10 cellular contexts compared by ENCODE assay signal in genomic region chr19:10551698-10552301, GRCh38. TPM values are rescaled to one million over a fixed set of nuclear protein-coding genes. Genes with fewer than 3 reads are reported as not detected.
DNase-seq lines count a peak whose midpoint lies in the region; ATAC-seq and TF ChIP-seq lines count a peak whose summit lies in the region.
"Had no signal": no experiment of that assay in that cellular context is flagged by ENCODE, and none has a peak within 500 bp of the region (broad histone marks: within the 10 kb centered on the region; RNA-seq: fewer than 3 reads in every experiment).

No MANE protein-coding gene starts in this region.

- TF ChIP-seq POLR2A in Raji (IDR thresholded peaks at IDR 0.05; ENCODE audit: insufficient read depth, low read depth, low read length) = peak; percentile 26; the same call in 1 of the 2 replicates
- TF ChIP-seq POLR2A in sigmoid colon (IDR thresholded peaks at IDR 0.05) = no peak

- H3K4me3 ChIP-seq in GM23248 (no peak overlapping the region), endodermal cell (ENCODE audit: low read length) (no peak overlapping the region), sigmoid colon (no peak overlapping the region)

- in situ Hi-C loops in GM23248 (cut with MboI) = no loop called here

- H3K36me3 ChIP-seq in GM23248 (ENCODE audit: low read depth) (peaks cover 13% of the 10 kb centered on the region; the same call in 1 of the 2 replicates), endodermal cell (ENCODE audit: control insufficient read depth, insufficient read depth, low read length) (peaks cover 59% of the 10 kb centered on the region), sigmoid colon (peaks cover 23 to 100% (median 53%) of the 10 kb centered on the region in 4 donors)

- no peak for DNase-seq in AG09319 (ENCODE audit: extremely low read depth, low read depth)
- DNase-seq in GM23248 = peak; percentile 55
- peak; percentile 62 for DNase-seq in endodermal cell
- DNase-seq in stimulated activated naive CD8-positive, alpha-beta T cell treated with anti-CD3 and anti-CD28 coated beads, Interleukin-15, Interleukin-2, amounts not matched to agents 100 U/mL and 50 U/mL, for 24 hours = peak; percentile 61
- DNase-seq in sigmoid colon = no peak
- DNase-seq in COLO829 (ENCODE audit: low spot score) = no peak

- H3K4me1 Mint-ChIP-seq in endodermal cell = no peaks in the 10 kb centered on the region

- H3F3A ChIP-seq in GM23248 (ENCODE audit: insufficient read depth) = no peaks in the 10 kb centered on the region

- no peak overlapping the region for H3K4me3 Mint-ChIP-seq in endodermal cell

- H3K9me3 Mint-ChIP-seq in endodermal cell = no peaks in the 10 kb centered on the region
- H3K9me3 Mint-ChIP-seq: activated naive CD4-positive, alpha-beta T cell treated with anti-CD3 and anti-CD28 coated beads, Interleukin-2, amount 50 U/mL, for 72 hours had no signal

- no peaks in the 10 kb centered on the region for H3K79me2 ChIP-seq in GM23248 (ENCODE audit: insufficient read depth)

- TF ChIP-seq CTCF in AG09319 (IDR thresholded peaks at IDR 0.05; ENCODE audit: low read depth, low read length) (peak; percentile 4; the same call in 1 of the 2 replicates), endodermal cell (conservative IDR thresholded peaks at IDR 0.05) (peak; percentile 41), sigmoid colon (IDR thresholded peaks at IDR 0.05) (no peak)

- H3K9me3 ChIP-seq in GM23248 (ENCODE audit: low read depth) (no peaks in the 10 kb centered on the region), endodermal cell (ENCODE audit: control insufficient read depth, low read length) (no peaks in the 10 kb centered on the region), sigmoid colon (no peaks in the 10 kb centered on the region)
- H3K9me3 ChIP-seq: neutrophil had no signal

- no peak overlapping the region for H3K4me2 ChIP-seq in GM23248 (ENCODE audit: unreplicated experiment)

- no peak overlapping the region for H3K27ac Mint-ChIP-seq in endodermal cell
- H3K27ac Mint-ChIP-seq: activated naive CD4-positive, alpha-beta T cell treated with anti-CD3 and anti-CD28 coated beads, Interleukin-2, amount 50 U/mL, for 72 hours had no signal

- intact Hi-C loops in sigmoid colon (cut with DNase I) = no loop called here

- no peaks in the 10 kb centered on the region for H3K9me2 ChIP-seq in GM23248 (ENCODE audit: insufficient read depth)

- H3K9ac ChIP-seq in GM23248 (no peak overlapping the region), endodermal cell (ENCODE audit: extremely low read depth, low read length, poor library complexity, severe bottlenecking) (no peak overlapping the region)

- WGBS in GM23248 (ENCODE audit: low coverage in 1 of 2, low lambda C conversion rate in 2 of 2, missing lambda C conversion rate in 2 of 2), 2 experiments = 84 to 90% methylated on average over 9 to 12 of the region's 12 CpGs
- WGBS in endodermal cell (ENCODE audit: insufficient coverage in 1 of 2, insufficient read length in 1 of 2), 2 experiments = 91 to 93% methylated on average over 3 to 11 of the region's 12 CpGs
- 89 to 91% methylated on average over 12 of the region's 12 CpGs for WGBS in sigmoid colon, 2 donors

- H4K20me1 ChIP-seq in GM23248 (ENCODE audit: insufficient read depth) = no peaks in the 10 kb centered on the region

- no peak for TF ChIP-seq EP300 in sigmoid colon (IDR thresholded peaks at IDR 0.05)

- peaks cover 69% of the 10 kb centered on the region for H3K36me3 Mint-ChIP-seq in endodermal cell (ENCODE audit: low read depth)

- H3K4me1 ChIP-seq in GM23248 (ENCODE audit: insufficient read depth) (no peaks in the 10 kb centered on the region), endodermal cell (ENCODE audit: control insufficient read depth, insufficient read depth, low read length) (no peaks in the 10 kb centered on the region), sigmoid colon (no peaks in the 10 kb centered on the region)

- H3K27ac ChIP-seq in GM23248 (no peak overlapping the region), endodermal cell (ENCODE audit: low read depth, low read length) (no peak overlapping the region), sigmoid colon (no peak overlapping the region)
- H3K27ac ChIP-seq: neutrophil had no signal

- no peak for ATAC-seq in stimulated activated naive CD8-positive, alpha-beta T cell treated with anti-CD3 and anti-CD28 coated beads, Interleukin-15, Interleukin-2, amounts not matched to agents 100 U/mL and 50 U/mL, for 24 hours
- ATAC-seq in HG03354 (IDR thresholded peaks at IDR 0.05; ENCODE audit: poor library complexity, severe bottlenecking, unreplicated experiment) = no peak

- no peak overlapping the region for H2AFZ ChIP-seq in GM23248

- H3K27me3 ChIP-seq in GM23248 (replicated peaks; ENCODE audit: insufficient read depth) (no peaks in the 10 kb centered on the region), endodermal cell (ENCODE audit: control insufficient read depth, insufficient read depth, low read length, poor library complexity, severe bottlenecking) (no peaks in the 10 kb centered on the region), sigmoid colon (no peaks in the 10 kb centered on the region)
- H3K27me3 ChIP-seq: neutrophil had no signal

- no peaks in the 10 kb centered on the region for H3K27me3 Mint-ChIP-seq in endodermal cell (ENCODE audit: insufficient read depth)

RNA-seq across cellular contexts. Expression of gene ATG4D, which starts 8.1 kb away (rescaled TPM):
- total RNA-seq in GM23248 (2014; rRNA removed; shearing (Covaris generic)) = 12.4 and 18.0 TPM in 2 replicates
- polyA plus RNA-seq in GM23248 (2016; fragmentation: Nextera tagmentation; extraction: Ambion mirVana) = 6.2 and 6.3 TPM in 2 replicates
- 10 to 100 TPM; 37.9 to 44.8 TPM for total RNA-seq in endodermal cell
- polyA plus RNA-seq in endodermal cell (2013, experiment 1 of 2) = 30.8 TPM
- polyA plus RNA-seq in endodermal cell (2013, experiment 2 of 2) = 29.5 TPM
- 10 to 100 TPM; 11.4 to 25.5 (median 16.7) TPM for total RNA-seq in sigmoid colon
- 10 to 100 TPM; 70.3 to 82.5 (median 77.5) TPM for polyA plus RNA-seq in sigmoid colon

RNA-seq across cellular contexts. Expression of gene KRI1, which starts 14.0 kb away (rescaled TPM):
- total RNA-seq in GM23248 (2014; rRNA removed; shearing (Covaris generic)) = 10.5 and 11.3 TPM in 2 replicates
- polyA plus RNA-seq in GM23248 (2016; fragmentation: Nextera tagmentation; extraction: Ambion mirVana) = 14.9 and 15.1 TPM in 2 replicates
- 10 to 100 TPM; 45.2 to 47.7 TPM for total RNA-seq in endodermal cell
- 29.4 TPM for polyA plus RNA-seq in endodermal cell (2013, experiment 1 of 2)
- 27.3 TPM for polyA plus RNA-seq in endodermal cell (2013, experiment 2 of 2)
- total RNA-seq in sigmoid colon = 10 to 100 TPM; 13.6 to 21.1 (median 16.1) TPM
- polyA plus RNA-seq in sigmoid colon = 10 to 100 TPM in 2 of 3 donors, 1 to 10 TPM in 1; 7.2 to 28.9 (median 11.4) TPM

RNA-seq across cellular contexts. Expression of gene CDKN2D, which starts 17.0 kb away (rescaled TPM):
- total RNA-seq in GM23248 (2014; rRNA removed; shearing (Covaris generic)) = 7.8 and 8.5 TPM in 2 replicates
- 10.7 and 11.7 TPM in 2 replicates for polyA plus RNA-seq in GM23248 (2016; fragmentation: Nextera tagmentation; extraction: Ambion mirVana)
- 1 to 10 TPM; 3.5 to 4.6 TPM for total RNA-seq in endodermal cell
- 20.0 TPM for polyA plus RNA-seq in endodermal cell (2013, experiment 1 of 2)
- 18.2 TPM for polyA plus RNA-seq in endodermal cell (2013, experiment 2 of 2)
- total RNA-seq in sigmoid colon = 10 to 100 TPM in 3 of 4 donors, 1 to 10 TPM in 1; 7.5 to 14.9 (median 11.3) TPM
- polyA plus RNA-seq in sigmoid colon = 10 to 100 TPM; 17.4 to 28.2 (median 17.8) TPM

RNA-seq across cellular contexts. Expression of gene S1PR5, which starts 34.6 kb away (rescaled TPM):
- total RNA-seq in GM23248 (2014; rRNA removed; shearing (Covaris generic)) = 1.8 and 3.3 TPM in 2 replicates
- 1.2 and 1.6 TPM in 2 replicates for polyA plus RNA-seq in GM23248 (2016; fragmentation: Nextera tagmentation; extraction: Ambion mirVana)
- total RNA-seq in endodermal cell = 1 to 10 TPM; 1.2 to 5.1 TPM
- 1.6 TPM for polyA plus RNA-seq in endodermal cell (2013, experiment 1 of 2)
- polyA plus RNA-seq in endodermal cell (2013, experiment 2 of 2) = 1.6 TPM
- total RNA-seq in sigmoid colon = not detected
- under 1 TPM in 1 of 3 donors, not detected in 2; 0.07 TPM for polyA plus RNA-seq in sigmoid colon

RNA-seq across cellular contexts. Expression of gene AP1M2, which starts 35.3 kb away (rescaled TPM):
- not detected in 2 replicates for total RNA-seq in GM23248 (2014; rRNA removed; shearing (Covaris generic))
- not detected in 2 replicates for polyA plus RNA-seq in GM23248 (2016; fragmentation: Nextera tagmentation; extraction: Ambion mirVana)
- 100 to 1,000 TPM; 132 to 146 TPM for total RNA-seq in endodermal cell
- polyA plus RNA-seq in endodermal cell (2013, experiment 1 of 2) = 4.8 TPM
- 4.2 TPM for polyA plus RNA-seq in endodermal cell (2013, experiment 2 of 2)
- total RNA-seq in sigmoid colon = 1 to 10 TPM in 2 of 4 donors, not detected in 2; 1.1 to 3.0 TPM
- 100 to 1,000 TPM in 2 of 3 donors, 10 to 100 TPM in 1; 95.8 to 178 (median 150) TPM for polyA plus RNA-seq in sigmoid colon
- total RNA-seq: activated naive CD4-positive, alpha-beta T cell treated with anti-CD3 and anti-CD28 coated beads, Interleukin-2, amount 50 U/mL, for 72 hours had no signal

Comparison
In these comparisons a context has a peak if more than half of its experiments do, and no peak if none do; other contexts are left out.
1. DNase-seq: peak in GM23248 (single experiment), endodermal cell (single experiment) and stimulated activated naive CD8-positive, alpha-beta T cell treated with anti-CD3 and anti-CD28 coated beads, Interleukin-15, Interleukin-2, amounts not matched to agents 100 U/mL and 50 U/mL, for 24 hours (single experiment); none in AG09319 (single experiment), sigmoid colon (single experiment) and COLO829 (single experiment).
2. CTCF ChIP-seq: peak in AG09319 (single experiment) and endodermal cell (single experiment); none in sigmoid colon (0 of 4).